20 cellular contexts compared by ENCODE assay signal in the genomic region with DNA sequence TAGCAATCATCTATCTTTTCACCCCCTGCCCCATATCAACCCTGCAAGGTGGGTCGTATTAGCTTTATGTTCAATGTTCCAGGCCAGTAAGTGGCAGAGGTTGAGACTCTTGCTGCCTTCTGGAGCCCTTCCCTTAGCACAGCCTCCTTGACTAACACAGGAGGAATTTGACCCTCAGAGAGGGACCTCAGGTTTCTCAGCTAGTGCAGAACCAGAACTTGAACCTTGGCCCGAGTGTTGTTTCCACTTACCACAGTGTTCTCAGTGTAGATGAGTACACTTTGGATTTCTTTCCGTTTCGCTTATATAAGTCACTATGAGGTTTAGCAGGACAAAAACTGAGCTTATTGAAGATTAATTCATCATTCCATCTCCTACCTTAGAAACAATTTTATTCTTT. TPM values are rescaled to one million over a fixed set of nuclear protein-coding genes. Genes with fewer than 3 reads are reported as not detected.
DNase-seq lines count a peak whose midpoint lies in the region; ATAC-seq and TF ChIP-seq lines count a peak whose summit lies in the region.
"Had no signal": no experiment of that assay in that cellular context is flagged by ENCODE, and none has a peak within 500 bp of the region (broad histone marks: within the 10 kb centered on the region; RNA-seq: fewer than 3 reads in every experiment).

No MANE protein-coding gene starts in this region.

- intact Hi-C loops in CD4-positive, alpha-beta memory T cell (cut with micrococcal nuclease) = no loop called here

- POLR2A ChIA-PET in CD4-positive, alpha-beta memory T cell (lab: Charles Lee; ENCODE audit: partially characterized antibody) = interaction anchor here (1.3 to 2.2 kb wide), 4 partner anchors 9 to 39 kb away, joined by 3 to 16 read pairs (median 7); no protein-coding TSS in a partner anchor

- DNase-seq in activated naive CD4-positive, alpha-beta T cell treated with anti-CD3 and anti-CD28 coated beads, Interleukin-2, amount 50 U/mL, for 72 hours (ENCODE audit: low spot score in 2 of 2) = no peak
- DNase-seq in SJSA1 (ENCODE audit: low read depth in 1 of 2, low spot score in 2 of 2) (no peak), foreskin keratinocyte (peak in 1 of 2 donors; percentile 15), NCI-H2171 (lab: John Stamatoyannopoulos, UW) (no peak), NCI-H187 (lab: John Stamatoyannopoulos, UW) (no peak)
- no peak for DNase-seq in CD4-positive, alpha-beta memory T cell
- DNase-seq: activated CD8-positive, alpha-beta memory T cell treated with anti-CD3 and anti-CD28 coated beads, Interleukin-2, amount 50 U/mL, for 48 hours; amygdala; HCEC 1CT; left lung; NCI-H1436 treated with DMSO at 0.1 percent for 48 hours; NCI-H345; NK-92 treated with Interleukin-12 subunit alpha and Interleukin-12 subunit beta, amount 100 ng/mL, for 24 hours; ovary; sigmoid colon; stimulated activated CD4-positive, alpha-beta T cell treated with anti-CD3 and anti-CD28 coated beads, Interleukin-2, amount 100 ng/mL, for 24 hours; substantia nigra had no signal

- CTCF ChIA-PET in CD4-positive, alpha-beta memory T cell (lab: Charles Lee; ENCODE audit: partially characterized antibody) = interaction anchor here (1.0 to 1.6 kb wide), 4 partner anchors 11 to 231 kb away, joined by 3 to 5 read pairs (median 4); partner anchors contain the start of gene ATF3

- H3K27me3 Mint-ChIP-seq in activated naive CD4-positive, alpha-beta T cell treated with anti-CD3 and anti-CD28 coated beads, Interleukin-2, amount 50 U/mL, for 24 hours = peaks cover 7% of the 10 kb centered on the region
- peaks cover 26% of the 10 kb centered on the region for H3K27me3 Mint-ChIP-seq in stimulated activated memory B cell treated with anti-CD40 and anti-IgM and Interleukin-4, amounts not matched to agents 10 μg/mL and 1 μg/mL and 100 μg/mL, for 72 hours
- peaks cover 9 to 18% of the 10 kb centered on the region in 2 donors for H3K27me3 Mint-ChIP-seq in CD4-positive, alpha-beta memory T cell

- H3K27ac Mint-ChIP-seq in activated naive CD4-positive, alpha-beta T cell treated with anti-CD3 and anti-CD28 coated beads, Interleukin-2, amount 50 U/mL, for 24 hours = peak overlapping the region; percentile 97
- H3K27ac Mint-ChIP-seq in activated naive CD4-positive, alpha-beta T cell treated with anti-CD3 and anti-CD28 coated beads, Interleukin-2, amount 50 U/mL, for 72 hours = peak overlapping the region in 1 of 2 donors; percentile 100
- H3K27ac Mint-ChIP-seq in stimulated activated memory B cell treated with anti-CD40 and anti-IgM and Interleukin-4, amounts not matched to agents 10 μg/mL and 1 μg/mL and 100 μg/mL, for 72 hours = peak overlapping the region; percentile 79
- H3K27ac Mint-ChIP-seq in CD4-positive, alpha-beta memory T cell = peak overlapping the region in 3 of 7 donors; percentile 18 to 65 (median 39)
- H3K27ac Mint-ChIP-seq: endodermal cell had no signal

- TF ChIP-seq CTCF in foreskin keratinocyte (conservative IDR thresholded peaks at IDR 0.05) = no peak

- H3K36me3 Mint-ChIP-seq in activated naive CD4-positive, alpha-beta T cell treated with anti-CD3 and anti-CD28 coated beads, Interleukin-2, amount 50 U/mL, for 24 hours = no peaks in the 10 kb centered on the region
- peaks cover 5 to 11% of the 10 kb centered on the region in 2 donors for H3K36me3 Mint-ChIP-seq in activated naive CD4-positive, alpha-beta T cell treated with anti-CD3 and anti-CD28 coated beads, Interleukin-2, amount 50 U/mL, for 72 hours
- no peaks in the 10 kb centered on the region for H3K36me3 Mint-ChIP-seq in stimulated activated memory B cell treated with anti-CD40 and anti-IgM and Interleukin-4, amounts not matched to agents 10 μg/mL and 1 μg/mL and 100 μg/mL, for 72 hours
- H3K36me3 Mint-ChIP-seq in CD4-positive, alpha-beta memory T cell = no peaks in the 10 kb centered on the region

- H3K4me3 ChIP-seq in SJSA1 = no peak overlapping the region
- no peak overlapping the region for H3K4me3 ChIP-seq in CD4-positive, alpha-beta memory T cell (ENCODE audit: low read length in 2 of 2)
- H3K4me3 ChIP-seq: left lung, ovary, sigmoid colon had no signal

- H3K9me3 ChIP-seq in SJSA1 (replicated peaks) = no peaks in the 10 kb centered on the region
- H3K9me3 ChIP-seq in CD4-positive, alpha-beta memory T cell (ENCODE audit: control insufficient read depth in 1 of 2, low read length in 2 of 2) = no peaks in the 10 kb centered on the region
- H3K9me3 ChIP-seq: left lung, ovary, sigmoid colon had no signal

- no peaks in the 10 kb centered on the region for H3K36me3 ChIP-seq in SJSA1
- no peaks in the 10 kb centered on the region for H3K36me3 ChIP-seq in CD4-positive, alpha-beta memory T cell (ENCODE audit: insufficient read depth, low read length)
- H3K36me3 ChIP-seq: left lung, ovary, sigmoid colon had no signal

- H3K27me3 ChIP-seq in SJSA1 (replicated peaks) (peaks cover 9% of the 10 kb centered on the region), foreskin keratinocyte (no peaks in the 10 kb centered on the region)
- no peaks in the 10 kb centered on the region for H3K27me3 ChIP-seq in CD4-positive, alpha-beta memory T cell (ENCODE audit: insufficient read depth, low read length)
- H3K27me3 ChIP-seq: ovary, sigmoid colon had no signal

- peaks cover 22% of the 10 kb centered on the region for H3K4me1 ChIP-seq in SJSA1 (replicated peaks)
- peaks cover 21% of the 10 kb centered on the region for H3K4me1 ChIP-seq in foreskin keratinocyte
- H3K4me1 ChIP-seq in CD4-positive, alpha-beta memory T cell (ENCODE audit: insufficient read depth, low read length) = peaks cover 19% of the 10 kb centered on the region

- no peaks in the 10 kb centered on the region for H3K9me3 Mint-ChIP-seq in activated naive CD4-positive, alpha-beta T cell treated with anti-CD3 and anti-CD28 coated beads, Interleukin-2, amount 50 U/mL, for 24 hours
- H3K9me3 Mint-ChIP-seq in activated naive CD4-positive, alpha-beta T cell treated with anti-CD3 and anti-CD28 coated beads, Interleukin-2, amount 50 U/mL, for 72 hours = peaks cover 9 to 20% of the 10 kb centered on the region in 2 donors
- H3K9me3 Mint-ChIP-seq in stimulated activated memory B cell treated with anti-CD40 and anti-IgM and Interleukin-4, amounts not matched to agents 10 μg/mL and 1 μg/mL and 100 μg/mL, for 72 hours = no peaks in the 10 kb centered on the region
- no peaks in the 10 kb centered on the region for H3K9me3 Mint-ChIP-seq in CD4-positive, alpha-beta memory T cell
- H3K9me3 Mint-ChIP-seq: endodermal cell had no signal

- peaks cover 37% of the 10 kb centered on the region for H3K4me1 Mint-ChIP-seq in activated naive CD4-positive, alpha-beta T cell treated with anti-CD3 and anti-CD28 coated beads, Interleukin-2, amount 50 U/mL, for 24 hours
- peaks cover 24% of the 10 kb centered on the region for H3K4me1 Mint-ChIP-seq in stimulated activated memory B cell treated with anti-CD40 and anti-IgM and Interleukin-4, amounts not matched to agents 10 μg/mL and 1 μg/mL and 100 μg/mL, for 72 hours
- H3K4me1 Mint-ChIP-seq in CD4-positive, alpha-beta memory T cell = peaks cover 9 to 18% (median 13%) of the 10 kb centered on the region in 4 donors

- H3K4me3 Mint-ChIP-seq in activated naive CD4-positive, alpha-beta T cell treated with anti-CD3 and anti-CD28 coated beads, Interleukin-2, amount 50 U/mL, for 24 hours = peak overlapping the region; percentile 6
- no peak overlapping the region for H3K4me3 Mint-ChIP-seq in stimulated activated memory B cell treated with anti-CD40 and anti-IgM and Interleukin-4, amounts not matched to agents 10 μg/mL and 1 μg/mL and 100 μg/mL, for 72 hours
- no peak overlapping the region for H3K4me3 Mint-ChIP-seq in CD4-positive, alpha-beta memory T cell
- H3K4me3 Mint-ChIP-seq: endodermal cell had no signal

- H3K27ac ChIP-seq in SJSA1 (peak overlapping the region; percentile 100; the same call in 1 of the 2 replicates), foreskin keratinocyte (peak overlapping the region; percentile 5)
- no peak overlapping the region for H3K27ac ChIP-seq in CD4-positive, alpha-beta memory T cell (ENCODE audit: low read depth, low read length)
- H3K27ac ChIP-seq: ovary had no signal

- no peak for ATAC-seq in activated naive CD4-positive, alpha-beta T cell treated with anti-CD3 and anti-CD28 coated beads, Interleukin-2, amount 50 U/mL, for 72 hours
- no peak for ATAC-seq in foreskin keratinocyte
- no peak for ATAC-seq in stimulated activated memory B cell treated with anti-CD40 and anti-IgM and Interleukin-4, amounts not matched to agents 10 μg/mL and 1 μg/mL and 100 μg/mL, for 72 hours
- ATAC-seq: left lung had no signal

RNA-seq across cellular contexts. Expression of gene ATF3, which starts 11.1 kb away (rescaled TPM):
- 10 to 100 TPM; 25.1 to 48.4 TPM for total RNA-seq in activated naive CD4-positive, alpha-beta T cell treated with anti-CD3 and anti-CD28 coated beads, Interleukin-2, amount 50 U/mL, for 72 hours
- total RNA-seq in SJSA1 (2014; rRNA removed; shearing (Covaris generic)) = 10.1 and 14.9 TPM in 2 replicates
- total RNA-seq in foreskin keratinocyte = 3.3 and 5.4 TPM in 2 replicates
- 3.3 and 4.8 TPM in 2 replicates for polyA plus RNA-seq in foreskin keratinocyte
- 1 to 10 TPM; 2.7 to 3.1 TPM for total RNA-seq in CD4-positive, alpha-beta memory T cell
- polyA plus RNA-seq in CD4-positive, alpha-beta memory T cell = under 1 TPM in 1 of 2 donors, not detected in 1; 0.09 TPM
